ENCODE assay signal across 8 cellular contexts in genomic region chr6:138161434-138162103, GRCh38.
DNase-seq lines count a peak whose midpoint lies in the region; ATAC-seq and TF ChIP-seq lines count a peak whose summit lies in the region.

Gene ARFGEF3, plus strand, starts transcription at chr6:138161939. Its CDS starts 148 bp downstream, at chr6:138162087.

- H3K27ac ChIP-seq in ACC112 (ENCODE audit: low read depth, low read length): no peak within 1 kb of the TSS
- H3K27ac ChIP-seq in angular gyrus (ENCODE audit: low read depth, low read length): peak within 1 kb of the TSS; percentile 89

- no peaks in the 10 kb centered on the region for H3K79me2 ChIP-seq in ACC112 (ENCODE audit: control insufficient read depth, insufficient read depth, low read length, unreplicated experiment)

- ATAC-seq in GM19035 (IDR thresholded peaks at IDR 0.05; ENCODE audit: unreplicated experiment) (peak; percentile 82), HG03460 (IDR thresholded peaks at IDR 0.05; ENCODE audit: unreplicated experiment) (peak; percentile 65)

- H2AFZ ChIP-seq in ACC112 (ENCODE audit: low read length, unreplicated experiment): peak within 1 kb of the TSS; percentile 83

- TF ChIP-seq CTCF in retinal pigment epithelial cell (conservative IDR thresholded peaks at IDR 0.05; ENCODE audit: low read depth, low read length): no peak

- H3K36me3 ChIP-seq in ACC112 (ENCODE audit: insufficient read depth, low read length): no peaks in the 10 kb centered on the region

- peaks cover 83% of the 10 kb centered on the region for H3K27me3 ChIP-seq in ACC112 (ENCODE audit: insufficient read depth, low read length)

- DNase-seq in T follicular helper cell (ENCODE audit: low read depth): peak; percentile 15
- DNase-seq in hippocampal formation (lab: John Stamatoyannopoulos, UW): peak; percentile 54 to 75
- DNase-seq in retinal pigment epithelial cell (ENCODE audit: low read depth): no peak
- DNase-seq in GDM1 (lab: John Stamatoyannopoulos, UW): no peak

- H3K4me1 ChIP-seq in ACC112 (ENCODE audit: control insufficient read depth, insufficient read depth, low read length, unreplicated experiment): no peaks in the 10 kb centered on the region

- H3K4me3 ChIP-seq in ACC112 (ENCODE audit: low read depth, low read length) (peak within 1 kb of the TSS; percentile 88), retinal pigment epithelial cell (ENCODE audit: low read length) (peak within 1 kb of the TSS; percentile 80)

Comparison
In these comparisons a context has a peak if more than half of its experiments do, and no peak if none do; other contexts are left out.
1. DNase-seq: peak in T follicular helper cell (single experiment) and hippocampal formation (2 of 2); none in retinal pigment epithelial cell (single experiment) and GDM1 (single experiment).